Comparison of ENCODE assay signal across 9 cellular contexts in the genomic region with DNA sequence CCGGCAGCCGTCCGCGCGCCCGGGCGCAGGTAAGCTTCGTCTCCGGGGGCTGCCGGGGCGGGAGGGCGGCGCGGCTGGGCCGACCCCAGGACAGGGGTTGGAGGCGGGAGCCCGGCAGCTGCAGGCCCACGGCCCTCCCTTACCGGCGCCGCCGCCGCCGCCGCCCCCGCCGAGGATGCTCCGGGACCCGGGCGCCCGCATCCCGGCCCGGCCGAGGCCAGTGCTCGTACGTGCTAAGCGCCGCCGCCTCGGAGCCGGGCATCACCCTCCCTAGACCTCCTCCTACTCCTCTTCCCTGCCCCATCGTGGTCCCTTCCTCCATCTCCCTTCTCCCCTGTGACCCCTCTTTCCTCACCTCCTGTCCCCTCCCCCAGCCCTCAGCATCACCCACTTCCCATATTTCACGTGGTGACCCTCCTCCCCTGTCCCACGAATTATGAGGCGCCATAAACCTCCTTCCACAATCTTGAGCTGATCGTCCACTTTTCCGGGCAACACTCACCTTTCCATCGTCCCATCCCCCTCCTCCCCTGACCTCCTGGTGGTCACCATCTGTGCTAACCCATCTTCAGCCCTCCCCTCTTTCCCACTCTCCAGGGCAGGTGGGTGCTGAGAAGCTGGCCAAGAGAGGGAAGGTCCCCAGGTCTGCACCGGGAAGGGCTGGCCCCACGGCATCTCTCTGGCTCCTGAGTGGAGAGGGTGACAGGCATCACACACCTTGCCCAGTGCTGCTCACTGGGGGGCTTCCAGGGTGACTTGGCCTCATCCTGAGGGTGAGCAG. TPM values are rescaled to one million over a fixed set of nuclear protein-coding genes. Genes with fewer than 3 reads are reported as not detected.
DNase-seq lines count a peak whose midpoint lies in the region; FAIRE-seq and TF ChIP-seq lines count a peak whose summit lies in the region.
"Had no signal": no experiment of that assay in that cellular context is flagged by ENCODE, and none has a peak within 500 bp of the region (broad histone marks: within the 10 kb centered on the region; RNA-seq: fewer than 3 reads in every experiment).

No MANE protein-coding gene starts in this region.

- peaks cover 3% of the 10 kb centered on the region; the same call in 1 of the 2 replicates for H3K27me3 ChIP-seq in BJ (ENCODE audit: control insufficient read depth, insufficient read depth, low read length)
- H3K27me3 ChIP-seq in bronchial epithelial cell (ENCODE audit: control insufficient read depth, insufficient read depth, low read length), result no peaks in the 10 kb centered on the region
- no peaks in the 10 kb centered on the region for H3K27me3 ChIP-seq in mucosa of stomach (ENCODE audit: control insufficient read depth, insufficient read depth, low read length)

- FAIRE-seq in bronchial epithelial cell (lab: Jason Lieb, UNC) (no peak), HTR-8/SVneo (lab: Jason Lieb, UNC) (no peak)
- FAIRE-seq: islet of Langerhans had no signal

- no peaks in the 10 kb centered on the region for H3K36me3 ChIP-seq in BJ (ENCODE audit: control insufficient read depth, insufficient read depth, low read length)
- H3K36me3 ChIP-seq in bronchial epithelial cell (ENCODE audit: control insufficient read depth, insufficient read depth, low read length), result no peaks in the 10 kb centered on the region
- H3K36me3 ChIP-seq in mucosa of stomach (ENCODE audit: control insufficient read depth, insufficient read depth, low read length), result no peaks in the 10 kb centered on the region

- H3K9ac ChIP-seq in mucosa of stomach (ENCODE audit: low read length), result peak overlapping the region; percentile 65

- POLR2A ChIA-PET in BJ (lab: Charles Lee), result interaction anchor here (0.5 kb wide), 1 partner anchor 218 kb away, joined by 3 read pairs; no protein-coding TSS in a partner anchor

- H3K4me3 ChIP-seq in BJ (ENCODE audit: low read depth, low read length) (peak overlapping the region; percentile 44), LNCaP clone FGC (ENCODE audit: low read depth, low read length) (peak overlapping the region; percentile 32), bronchial epithelial cell (ENCODE audit: low read depth, low read length) (peak overlapping the region; percentile 43), mucosa of stomach (ENCODE audit: low read length) (peak overlapping the region; percentile 60)

- no peaks in the 10 kb centered on the region for H3K9me3 ChIP-seq in mucosa of stomach (ENCODE audit: control insufficient read depth, low read length)

- CTCF ChIA-PET in BJ (lab: Yijun Ruan, JAX), result interaction anchor here (0.7 to 3.7 kb wide), 3 partner anchors 32 to 85 kb away, joined by 3 to 23 read pairs (median 4); no protein-coding TSS in a partner anchor

- DNase-seq in BJ (ENCODE audit: low read depth) (no peak), GM20000 (ENCODE audit: low spot score) (peak; percentile 48), LNCaP clone FGC (ENCODE audit: low read depth) (no peak), bronchial epithelial cell (ENCODE audit: low read depth) (no peak), NAMALWA (ENCODE audit: low spot score) (no peak), DMS79 (lab: John Stamatoyannopoulos, UW) (no peak), HTR-8/SVneo (ENCODE audit: insufficient read length, low spot score) (no peak)

- peaks cover 24% of the 10 kb centered on the region for H3K4me1 ChIP-seq in mucosa of stomach (ENCODE audit: control insufficient read depth, insufficient read depth, low read length)

- TF ChIP-seq CTCF in BJ (IDR thresholded peaks at IDR 0.05; ENCODE audit: insufficient read depth, low read depth, low read length) (no peak), GM20000 (IDR thresholded peaks at IDR 0.05; ENCODE audit: extremely low read depth, missing control alignments) (no peak), LNCaP clone FGC (IDR thresholded peaks at IDR 0.05; ENCODE audit: control insufficient read depth, extremely low read depth, insufficient read depth) (no peak), bronchial epithelial cell (IDR thresholded peaks at IDR 0.05; ENCODE audit: insufficient read depth, low read length, severe bottlenecking) (no peak)

RNA-seq across cellular contexts. Expression of a gene that starts 0.6 kb away (rescaled TPM):
- polyA plus RNA-seq in BJ (2011; rRNA removed), result 2.3 and 2.5 TPM in 2 replicates
- polyA minus RNA-seq in BJ (2011; rRNA and poly(A)+ RNA removed), result 2.2 and 2.7 TPM in 2 replicates
- 3.4 and 3.8 TPM in 2 replicates for total RNA-seq in bronchial epithelial cell

RNA-seq across cellular contexts. Expression of a gene that starts 53.9 kb away (rescaled TPM):
- polyA plus RNA-seq in BJ (2011; rRNA removed), result 20.3 and 22.5 TPM in 2 replicates
- 21.0 and 30.6 TPM in 2 replicates for polyA minus RNA-seq in BJ (2011; rRNA and poly(A)+ RNA removed)
- 28.3 and 29.5 TPM in 2 replicates for total RNA-seq in bronchial epithelial cell

RNA-seq across cellular contexts. Expression of a gene that starts 54.0 kb away (rescaled TPM):
- 13.1 and 26.9 TPM in 2 replicates for polyA plus RNA-seq in BJ (2011; rRNA removed)
- polyA minus RNA-seq in BJ (2011; rRNA and poly(A)+ RNA removed), result 7.4 and 9.5 TPM in 2 replicates
- 13.3 and 26.6 TPM in 2 replicates for total RNA-seq in bronchial epithelial cell
